9 cellular contexts compared by ENCODE assay signal in genomic region chr20:9617062-9617461, GRCh38.
DNase-seq lines count a peak whose midpoint lies in the region; ATAC-seq and TF ChIP-seq lines count a peak whose summit lies in the region.
"Had no signal": no experiment of that assay in that cellular context is flagged by ENCODE, and none has a peak within 500 bp of the region (broad histone marks: within the 10 kb centered on the region; RNA-seq: fewer than 3 reads in every experiment).

No MANE protein-coding gene starts in this region.

- POLR2A ChIA-PET in HEK293T (lab: Yijun Ruan, JAX), result no interaction called here

- DNase-seq in DMS 273 treated with DMSO at 0.1 percent for 48 hours (lab: John Stamatoyannopoulos, UW) (peak; percentile 22), HEK293T (ENCODE audit: extremely low spot score) (peak; percentile 50), NCI-H2029 (lab: John Stamatoyannopoulos, UW) (peak; percentile 70), T-helper 1 cell (peak in 4 of 5 donors; percentile 15 to 33 (median 24)), astrocyte of the spinal cord (ENCODE audit: low read depth, low spot score) (peak; percentile 67), iPS-NIHi7 (ENCODE audit: extremely low spot score) (peak; percentile 61)
- peak; percentile 23 to 38 (median 26) for DNase-seq in stimulated activated CD4-positive, alpha-beta T cell treated with anti-CD3 and anti-CD28 coated beads, Interleukin-12 subunit alpha, Interleukin-12 subunit beta, amount 100 ng/mL, for 48 hours (ENCODE audit: low read depth in 2 of 3, low spot score in 1 of 3)
- DNase-seq: activated B cell treated with CpG ODN at 0.5 μM for 24 hours had no signal

- CTCF ChIA-PET in HEK293T (lab: Yijun Ruan, JAX), result interaction anchor here (0.6 to 3.6 kb wide), 20 partner anchors 8 to 811 kb away, joined by 3 to 30 read pairs (median 4); no protein-coding TSS in a partner anchor

- in situ Hi-C loops in astrocyte of the spinal cord (cut with HindIII; ENCODE audit: low sequenced_read_pairs), result no loop called here

- no peak for ATAC-seq in HG02763 (IDR thresholded peaks at IDR 0.05; ENCODE audit: unreplicated experiment)

- no peak overlapping the region for H3K4me3 ChIP-seq in astrocyte of the spinal cord (ENCODE audit: low read depth, low read length)

- TF ChIP-seq CTCF in astrocyte of the spinal cord (IDR thresholded peaks at IDR 0.05; ENCODE audit: low read depth, low read length), result peak; percentile 76

TF ChIP-seq in HEK293T, 16 proteins besides CTCF, POLR2A, EP300 and RAD21:
- no peak for TF ChIP-seq NFRKB (IDR thresholded peaks at IDR 0.05)
- no peak for TF ChIP-seq SUZ12 (IDR thresholded peaks at IDR 0.05)
- no peak for TF ChIP-seq ELF4 (IDR thresholded peaks at IDR 0.05)
- TF ChIP-seq HDGF (IDR thresholded peaks at IDR 0.05; ENCODE audit: borderline replicate concordance), result no peak
- TF ChIP-seq ARNT (IDR thresholded peaks at IDR 0.05), result no peak
- no peak for TF ChIP-seq FOXM1 (IDR thresholded peaks at IDR 0.05; ENCODE audit: borderline replicate concordance)
- TF ChIP-seq BHLHE40 (IDR thresholded peaks at IDR 0.05; ENCODE audit: borderline replicate concordance), result no peak
- TF ChIP-seq ZNF384 (IDR thresholded peaks at IDR 0.05), result no peak
- TF ChIP-seq L3MBTL2 (conservative IDR thresholded peaks at IDR 0.05), result no peak
